ENCODE assay signal across 8 cellular contexts in the genomic region with DNA sequence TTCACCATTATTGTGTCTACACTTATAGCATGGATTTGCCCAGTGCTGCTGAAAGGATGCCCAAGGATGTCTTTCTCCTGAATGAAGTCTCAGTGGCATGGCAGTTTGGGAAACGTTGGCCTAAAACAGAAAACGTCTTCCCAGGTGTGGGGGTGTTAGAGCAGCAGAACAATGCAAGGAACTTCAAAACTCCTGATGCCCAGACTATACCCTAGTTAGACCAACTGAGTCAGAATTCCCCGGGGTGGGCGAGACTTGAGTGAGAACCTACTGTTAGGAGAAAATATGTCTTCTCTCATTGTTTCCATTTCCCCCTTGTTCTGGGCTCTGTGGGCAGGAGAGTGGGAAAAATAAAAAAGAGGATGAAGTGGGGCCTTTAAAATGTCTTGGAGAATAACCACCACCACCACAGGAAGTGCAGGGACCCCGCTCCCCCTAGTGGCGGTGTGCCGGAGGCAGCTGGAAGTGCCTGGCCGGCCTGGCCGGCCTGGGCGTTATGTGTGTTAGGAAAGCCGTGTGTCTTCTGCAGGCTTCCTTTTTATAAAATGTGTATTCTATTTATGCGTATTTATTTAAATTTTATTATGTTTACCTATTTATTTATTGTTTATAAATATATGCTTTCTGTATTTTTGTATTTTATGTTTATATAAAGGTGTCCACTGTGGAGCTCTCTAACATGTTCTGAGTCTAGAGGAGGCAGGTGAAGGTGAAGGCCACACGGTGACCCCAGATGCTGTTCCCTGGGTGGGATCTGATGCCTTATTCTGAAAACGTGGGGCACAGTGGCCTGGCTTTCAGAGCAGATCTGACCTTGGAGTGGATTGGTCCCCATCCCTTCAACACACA.
DNase-seq lines count a peak whose midpoint lies in the region; ATAC-seq, FAIRE-seq and TF ChIP-seq lines count a peak whose summit lies in the region.

No MANE protein-coding gene starts in this region.

- no peak for FAIRE-seq in RCC 7860 (lab: Jason Lieb, UNC)

- H3K27me3 ChIP-seq in parathyroid adenoma (ENCODE audit: control insufficient read depth, insufficient read depth, low read length): no peaks in the 10 kb centered on the region

- TF ChIP-seq CTCF in fibroblast of the aortic adventitia (IDR thresholded peaks at IDR 0.05; ENCODE audit: insufficient read depth, low read length) (peak; percentile 76), parathyroid adenoma (IDR thresholded peaks at IDR 0.05) (peak; percentile 49)

- POLR2A ChIA-PET in HEK293T (lab: Yijun Ruan, JAX): no interaction called here

- no peak overlapping the region for H3K27ac ChIP-seq in parathyroid adenoma

- CTCF ChIA-PET in HEK293T (lab: Yijun Ruan, JAX): interaction anchor here (0.6 to 1.0 kb wide), 2 partner anchors 11 to 78 kb away, joined by 3 read pairs; no protein-coding TSS in a partner anchor

- H3K4me3 ChIP-seq in fibroblast of the aortic adventitia (ENCODE audit: low read depth, low read length): no peak overlapping the region
- no peak overlapping the region for H3K4me3 ChIP-seq in parathyroid adenoma (ENCODE audit: low read depth, low read length)

- no peak overlapping the region for H2AFZ ChIP-seq in parathyroid adenoma

- DNase-seq in EL: peak; percentile 57
- peak; percentile 78 for DNase-seq in HEK293T (ENCODE audit: extremely low spot score)
- peak; percentile 5 to 63 for DNase-seq in NCI-H524 (lab: John Stamatoyannopoulos, UW)
- peak in 2 of 3 experiments; percentile 7 to 20 for DNase-seq in activated CD8-positive, alpha-beta memory T cell treated with anti-CD3 and anti-CD28 coated beads for 48 hours (ENCODE audit: low read depth in 2 of 3, low spot score in 2 of 3)
- DNase-seq in fibroblast of the aortic adventitia (ENCODE audit: low read depth): peak; percentile 62
- no peak for DNase-seq in RCC 7860 (ENCODE audit: low spot score)

- no peaks in the 10 kb centered on the region for H3K9me3 ChIP-seq in parathyroid adenoma (ENCODE audit: control insufficient read depth, low read length)

- no peaks in the 10 kb centered on the region for H3K4me1 ChIP-seq in parathyroid adenoma

- H3K9ac ChIP-seq in parathyroid adenoma: no peak overlapping the region

- H3K4me2 ChIP-seq in parathyroid adenoma (ENCODE audit: low read length): no peak overlapping the region

- ATAC-seq in HG03097 (IDR thresholded peaks at IDR 0.05; ENCODE audit: low FRiP score, unreplicated experiment): no peak

- no peaks in the 10 kb centered on the region for H3K79me2 ChIP-seq in parathyroid adenoma

- no peaks in the 10 kb centered on the region for H3K36me3 ChIP-seq in parathyroid adenoma (ENCODE audit: control insufficient read depth, insufficient read depth, low read length)

TF ChIP-seq in HEK293T, 16 proteins besides CTCF, POLR2A, EP300 and RAD21:
- no peak for TF ChIP-seq FOXM1 (IDR thresholded peaks at IDR 0.05; ENCODE audit: borderline replicate concordance)
- TF ChIP-seq CTBP1 (IDR thresholded peaks at IDR 0.05; ENCODE audit: borderline replicate concordance): no peak
- TF ChIP-seq TARDBP (IDR thresholded peaks at IDR 0.05): no peak
